8 cellular contexts compared by ENCODE assay signal in genomic region chrX:154437971-154438893, GRCh38. TPM values are rescaled to one million over a fixed set of nuclear protein-coding genes. Genes with fewer than 3 reads are reported as not detected.
DNase-seq lines count a peak whose midpoint lies in the region; ATAC-seq and TF ChIP-seq lines count a peak whose summit lies in the region.

No MANE protein-coding gene starts in this region.

- ATAC-seq in GM18909 (IDR thresholded peaks at IDR 0.05; ENCODE audit: poor library complexity, unreplicated experiment), result no peak

- H3K27me3 ChIP-seq in BLaER1 (peaks cover 10% of the 10 kb centered on the region; the same call in 1 of the 2 replicates), MM.1S (replicated peaks; ENCODE audit: insufficient read depth, low read length) (no peaks in the 10 kb centered on the region), duodenal mucosa (ENCODE audit: control insufficient read depth in 1 of 2, insufficient read depth in 2 of 2, low read length in 2 of 2) (no peaks in the 10 kb centered on the region), neural cell (ENCODE audit: insufficient read depth, low read depth, low read length) (no peaks in the 10 kb centered on the region)

- H3K9me3 ChIP-seq in BLaER1, result peaks cover 13% of the 10 kb centered on the region
- no peaks in the 10 kb centered on the region for H3K9me3 ChIP-seq in MM.1S (replicated peaks; ENCODE audit: insufficient read depth, low read length)
- H3K9me3 ChIP-seq in duodenal mucosa (ENCODE audit: control insufficient read depth in 1 of 2, low read length in 2 of 2), result no peaks in the 10 kb centered on the region
- H3K9me3 ChIP-seq in neural cell (ENCODE audit: low read length), result no peaks in the 10 kb centered on the region

- H3K4me2 ChIP-seq in BLaER1, result peak overlapping the region; percentile 85
- H3K4me2 ChIP-seq in MM.1S (ENCODE audit: low read depth, low read length), result peak overlapping the region; percentile 70
- H3K4me2 ChIP-seq in neural cell (ENCODE audit: low read length), result peak overlapping the region; percentile 68

- no peak for TF ChIP-seq RAD21 in neural cell (conservative IDR thresholded peaks at IDR 0.05)

- peaks cover 33% of the 10 kb centered on the region for H3K79me2 ChIP-seq in MM.1S (ENCODE audit: low read length)
- peaks cover 20% of the 10 kb centered on the region for H3K79me2 ChIP-seq in neural cell (replicated peaks; ENCODE audit: insufficient read depth, low read length)

- H2AFZ ChIP-seq in MM.1S (ENCODE audit: low read length), result no peak overlapping the region
- H2AFZ ChIP-seq in neural cell (ENCODE audit: low read depth, low read length), result no peak overlapping the region

- H3K36me3 ChIP-seq in BLaER1, result peaks cover 59% of the 10 kb centered on the region
- H3K36me3 ChIP-seq in MM.1S (replicated peaks; ENCODE audit: insufficient read depth, low read length), result no peaks in the 10 kb centered on the region
- H3K36me3 ChIP-seq in duodenal mucosa (ENCODE audit: control insufficient read depth in 1 of 2, insufficient read depth in 2 of 2, low read length in 2 of 2), result peaks cover 8 to 41% of the 10 kb centered on the region in 2 donors
- no peaks in the 10 kb centered on the region for H3K36me3 ChIP-seq in neural cell (ENCODE audit: insufficient read depth, low read length)

- H3K9ac ChIP-seq in BLaER1 (peak overlapping the region; percentile 82), MM.1S (ENCODE audit: low read length) (peak overlapping the region; percentile 31; the same call in 1 of the 2 replicates), duodenal mucosa (ENCODE audit: low read depth in 1 of 2, low read length in 2 of 2) (peak overlapping the region; percentile 15 to 51), neural cell (ENCODE audit: low read length) (peak overlapping the region; percentile 87)

- H3K4me1 ChIP-seq in BLaER1, result peaks cover 17% of the 10 kb centered on the region
- 0 out of 2 replicates have a peak, but pooled peaks cover 7% of the 10 kb centered on the region for H3K4me1 ChIP-seq in MM.1S (ENCODE audit: low read length)
- H3K4me1 ChIP-seq in duodenal mucosa (ENCODE audit: control insufficient read depth in 1 of 2, insufficient read depth in 2 of 2, low read length in 2 of 2), result peaks cover 9 to 15% of the 10 kb centered on the region in 2 donors

- H3K9me2 ChIP-seq in MM.1S (replicated peaks; ENCODE audit: insufficient read depth, low read length) (no peaks in the 10 kb centered on the region), neural cell (ENCODE audit: insufficient read depth, low read length) (no peaks in the 10 kb centered on the region)

- TF ChIP-seq EP300 in neural cell (conservative IDR thresholded peaks at IDR 0.05; ENCODE audit: poor library complexity, severe bottlenecking), result no peak

- H3K27ac ChIP-seq in BLaER1, result no peak overlapping the region
- H3K27ac ChIP-seq in MM.1S (ENCODE audit: low read length), result no peak overlapping the region
- no peak overlapping the region for H3K27ac ChIP-seq in duodenal mucosa (ENCODE audit: low read depth, low read length)
- peak overlapping the region; percentile 81 for H3K27ac ChIP-seq in neural cell (ENCODE audit: low read length)

- TF ChIP-seq CTCF in MM.1S (IDR thresholded peaks at IDR 0.05; ENCODE audit: low read length) (no peak), neural cell (IDR thresholded peaks at IDR 0.05; ENCODE audit: poor library complexity, severe bottlenecking) (no peak)

- H3K4me3 ChIP-seq in BLaER1 (peak overlapping the region; percentile 80), MM.1S (ENCODE audit: low read length) (peak overlapping the region; percentile 73), duodenal mucosa (ENCODE audit: low read depth in 1 of 2, low read length in 2 of 2) (peak overlapping the region; percentile 65 to 76), neural cell (ENCODE audit: low read length) (peak overlapping the region; percentile 80)

- DNase-seq in MM.1S (no peak), iPS-NIHi11 (ENCODE audit: low spot score) (no peak), amniotic stem cell (lab: John Stamatoyannopoulos, UW) (no peak)
- DNase-seq in stimulated activated naive CD4-positive, alpha-beta T cell (lab: John Stamatoyannopoulos, UW), result no peak

- peaks cover 4% of the 10 kb centered on the region; the same call in 1 of the 2 replicates for H3F3A ChIP-seq in MM.1S (ENCODE audit: insufficient read depth, low read length)
- no peaks in the 10 kb centered on the region for H3F3A ChIP-seq in neural cell (ENCODE audit: insufficient read depth, low read length, poor library complexity, severe bottlenecking)

- peaks cover 41% of the 10 kb centered on the region for H4K20me1 ChIP-seq in BLaER1
- H4K20me1 ChIP-seq in MM.1S (ENCODE audit: insufficient read depth, low read length), result no peaks in the 10 kb centered on the region
- H4K20me1 ChIP-seq in neural cell (ENCODE audit: insufficient read depth), result no peaks in the 10 kb centered on the region

TF ChIP-seq in neural cell, 6 proteins besides CTCF, POLR2A, EP300 and RAD21:
- TF ChIP-seq POLR2AphosphoS5 (IDR thresholded peaks at IDR 0.05) (no peak), MXI1 (conservative IDR thresholded peaks at IDR 0.05; ENCODE audit: poor library complexity, severe bottlenecking) (no peak), SMC3 (conservative IDR thresholded peaks at IDR 0.05; ENCODE audit: poor library complexity) (no peak), REST (IDR thresholded peaks at IDR 0.05; ENCODE audit: borderline replicate concordance) (no peak), TAF1 (IDR thresholded peaks at IDR 0.05; ENCODE audit: low read depth) (no peak), EZH2 (IDR thresholded peaks at IDR 0.05; ENCODE audit: borderline replicate concordance, insufficient read depth, low read length, poor library complexity, severe bottlenecking) (no peak)

RNA-seq across cellular contexts. Expression of gene GDI1, which starts 1.3 kb away (rescaled TPM):
- 370 and 415 TPM in 2 replicates for polyA plus RNA-seq in neural cell
- 393 and 427 TPM in 2 replicates for polyA minus RNA-seq in neural cell

RNA-seq across cellular contexts. Expression of gene FAM50A, which starts 5.7 kb away (rescaled TPM):
- polyA plus RNA-seq in neural cell, result 68.3 and 90.4 TPM in 2 replicates
- polyA minus RNA-seq in neural cell, result 23.6 and 28.1 TPM in 2 replicates

RNA-seq across cellular contexts. Expression of gene ATP6AP1, which starts 9.8 kb away (rescaled TPM):
- polyA plus RNA-seq in neural cell, result 126 and 159 TPM in 2 replicates
- 90.3 and 105 TPM in 2 replicates for polyA minus RNA-seq in neural cell

RNA-seq across cellular contexts. Expression of gene PLXNA3, which starts 19.8 kb away (rescaled TPM):
- 17.2 and 22.2 TPM in 2 replicates for polyA plus RNA-seq in neural cell
- polyA minus RNA-seq in neural cell, result 27.8 and 28.4 TPM in 2 replicates

RNA-seq across cellular contexts. Expression of gene TAFAZZIN, which starts 26.9 kb away (rescaled TPM):
- 51.2 and 60.5 TPM in 2 replicates for polyA plus RNA-seq in neural cell
- 17.5 and 18.6 TPM in 2 replicates for polyA minus RNA-seq in neural cell

Comparison
In these comparisons a context has a peak if more than half of its experiments do, and no peak if none do; other contexts are left out.
1. H3K9ac ChIP-seq: peak in every context shown above with its lines; median percentile 87 in neural cell; 82 in BLaER1; 33 in duodenal mucosa; 31 in MM.1S.